ENCODE assay signal across 21 cellular contexts in genomic region chr3:48516571-48516970, GRCh38. TPM values are rescaled to one million over a fixed set of nuclear protein-coding genes. Genes with fewer than 3 reads are reported as not detected.
DNase-seq lines count a peak whose midpoint lies in the region; ATAC-seq and TF ChIP-seq lines count a peak whose summit lies in the region.
"Had no signal": no experiment of that assay in that cellular context is flagged by ENCODE, and none has a peak within 500 bp of the region (broad histone marks: within the 10 kb centered on the region; RNA-seq: fewer than 3 reads in every experiment).

No MANE protein-coding gene starts in this region.

- peaks cover 0 to 65% (median 33%) of the 10 kb centered on the region in 4 donors for H3K4me1 Mint-ChIP-seq in CD4-positive, CD25-positive, alpha-beta regulatory T cell
- H3K4me1 Mint-ChIP-seq in CD8-positive, alpha-beta memory T cell = peaks cover 57 to 68% (median 68%) of the 10 kb centered on the region in 3 donors
- peaks cover 47% of the 10 kb centered on the region for H3K4me1 Mint-ChIP-seq in activated CD8-positive, alpha-beta T cell treated with anti-CD3 and anti-CD28 coated beads for 36 hours (ENCODE audit: low read depth)
- H3K4me1 Mint-ChIP-seq: WTC11 had no signal

- POLR2A ChIA-PET in CD8-positive, alpha-beta memory T cell (lab: Charles Lee) = interaction anchor here (0.6 kb wide), 1 partner anchor 29 kb away, joined by 3 read pairs; no protein-coding TSS in a partner anchor
- POLR2A ChIA-PET in activated CD8-positive, alpha-beta T cell treated with anti-CD3 and anti-CD28 coated beads for 36 hours (lab: Charles Lee) = interaction anchor here (0.8 to 1.3 kb wide), 5 partner anchors 13 to 70 kb away, joined by 3 to 4 read pairs (median 4); partner anchors contain the start of gene ATRIP

- peaks cover 57% of the 10 kb centered on the region for H3K4me1 ChIP-seq in CD4-positive, CD25-positive, alpha-beta regulatory T cell (ENCODE audit: control insufficient read depth, insufficient read depth, low read length, poor library complexity, severe bottlenecking)
- H3K4me1 ChIP-seq in CD8-positive, alpha-beta memory T cell (ENCODE audit: insufficient read depth, low read length) = peaks cover 67% of the 10 kb centered on the region
- H3K4me1 ChIP-seq in foreskin keratinocyte (no peaks in the 10 kb centered on the region), BE2C (no peaks in the 10 kb centered on the region)
- H3K4me1 ChIP-seq: lower lobe of right lung had no signal

- H3K27me3 ChIP-seq in CD4-positive, CD25-positive, alpha-beta regulatory T cell (ENCODE audit: control insufficient read depth, insufficient read depth, low read length) = no peaks in the 10 kb centered on the region
- no peaks in the 10 kb centered on the region for H3K27me3 ChIP-seq in CD8-positive, alpha-beta memory T cell (ENCODE audit: insufficient read depth, low read length, poor library complexity, severe bottlenecking)
- H3K27me3 ChIP-seq in foreskin keratinocyte (no peaks in the 10 kb centered on the region), BE2C (no peaks in the 10 kb centered on the region)
- H3K27me3 ChIP-seq: heart right ventricle had no signal

- peaks cover 5% of the 10 kb centered on the region for H3K27me3 Mint-ChIP-seq in CD4-positive, CD25-positive, alpha-beta regulatory T cell
- H3K27me3 Mint-ChIP-seq in CD8-positive, alpha-beta memory T cell = peaks cover 0 to 1% of the 10 kb centered on the region in 2 donors
- H3K27me3 Mint-ChIP-seq in activated CD8-positive, alpha-beta T cell treated with anti-CD3 and anti-CD28 coated beads for 36 hours = no peaks in the 10 kb centered on the region
- H3K27me3 Mint-ChIP-seq: stimulated activated naive CD8-positive, alpha-beta T cell treated with anti-CD3 and anti-CD28 coated beads, Interleukin-15, Interleukin-2, amounts not matched to agents 100 ng/mL and 50 ng/mL, for 24 hours had no signal

- H3K27ac ChIP-seq in CD4-positive, CD25-positive, alpha-beta regulatory T cell (ENCODE audit: insufficient read depth, low read length, poor library complexity, severe bottlenecking) = no peak overlapping the region
- H3K27ac ChIP-seq in CD8-positive, alpha-beta memory T cell (ENCODE audit: low read depth, low read length) = no peak overlapping the region
- no peak overlapping the region for H3K27ac ChIP-seq in foreskin keratinocyte
- H3K27ac ChIP-seq: heart right ventricle, lower lobe of right lung had no signal

- no peaks in the 10 kb centered on the region for H3K36me3 ChIP-seq in CD4-positive, CD25-positive, alpha-beta regulatory T cell (ENCODE audit: control insufficient read depth, insufficient read depth, low read length)
- no peaks in the 10 kb centered on the region for H3K36me3 ChIP-seq in CD8-positive, alpha-beta memory T cell (ENCODE audit: insufficient read depth, low read length)
- H3K36me3 ChIP-seq in BE2C = no peaks in the 10 kb centered on the region

- peak overlapping the region in 3 of 4 donors; percentile 51 to 70 (median 57) for H3K4me3 Mint-ChIP-seq in CD4-positive, CD25-positive, alpha-beta regulatory T cell
- H3K4me3 Mint-ChIP-seq in CD8-positive, alpha-beta memory T cell = peak overlapping the region in 5 of 7 donors; percentile 41 to 84 (median 67)
- H3K4me3 Mint-ChIP-seq in activated CD8-positive, alpha-beta T cell treated with anti-CD3 and anti-CD28 coated beads for 36 hours = no peak overlapping the region
- H3K4me3 Mint-ChIP-seq: stimulated activated naive CD8-positive, alpha-beta T cell treated with anti-CD3 and anti-CD28 coated beads, Interleukin-15, Interleukin-2, amounts not matched to agents 100 ng/mL and 50 ng/mL, for 24 hours; WTC11 had no signal

- intact Hi-C loops in activated CD8-positive, alpha-beta T cell treated with anti-CD3 and anti-CD28 coated beads for 36 hours (cut with micrococcal nuclease) = no loop called here

- CTCF ChIA-PET in CD8-positive, alpha-beta memory T cell (lab: Charles Lee) = interaction anchor here (2.3 to 2.8 kb wide), 3 partner anchors 32 to 116 kb away, joined by 7 to 13 read pairs (median 9); no protein-coding TSS in a partner anchor
- CTCF ChIA-PET in activated CD8-positive, alpha-beta T cell treated with anti-CD3 and anti-CD28 coated beads for 36 hours (lab: Charles Lee) = interaction anchor here (0.7 to 1.3 kb wide), 3 partner anchors 33 to 116 kb away, joined by 3 read pairs; partner anchors contain the start of gene PFKFB4

- TF ChIP-seq CTCF in activated CD8-positive, alpha-beta T cell treated with anti-CD3 and anti-CD28 coated beads for 36 hours (IDR thresholded peaks at IDR 0.05) = no peak
- TF ChIP-seq CTCF in foreskin keratinocyte (conservative IDR thresholded peaks at IDR 0.05) = no peak
- TF ChIP-seq CTCF in BE2C (IDR thresholded peaks at IDR 0.05; ENCODE audit: low read depth, low read length) = no peak

- ATAC-seq in CD4-positive, CD25-positive, alpha-beta regulatory T cell (ENCODE audit: low read depth in 2 of 2) = no peak
- ATAC-seq in activated CD8-positive, alpha-beta T cell treated with anti-CD3 and anti-CD28 coated beads for 36 hours = peak; percentile 9
- ATAC-seq in foreskin keratinocyte = peak; percentile 26
- ATAC-seq in HG02798 (IDR thresholded peaks at IDR 0.05; ENCODE audit: poor library complexity, unreplicated experiment) = no peak
- ATAC-seq: GM12878, heart right ventricle, lower lobe of right lung, right cardiac atrium, WTC11 had no signal

- no peaks in the 10 kb centered on the region for H3K9me3 Mint-ChIP-seq in CD4-positive, CD25-positive, alpha-beta regulatory T cell
- H3K9me3 Mint-ChIP-seq in CD8-positive, alpha-beta memory T cell = no peaks in the 10 kb centered on the region
- H3K9me3 Mint-ChIP-seq in activated CD8-positive, alpha-beta T cell treated with anti-CD3 and anti-CD28 coated beads for 36 hours = no peaks in the 10 kb centered on the region
- H3K9me3 Mint-ChIP-seq: activated naive CD4-positive, alpha-beta T cell treated with anti-CD3 and anti-CD28 coated beads, Interleukin-2, amount 50 U/mL, for 72 hours; stimulated activated naive CD8-positive, alpha-beta T cell treated with anti-CD3 and anti-CD28 coated beads, Interleukin-15, Interleukin-2, amounts not matched to agents 100 ng/mL and 50 ng/mL, for 24 hours; WTC11 had no signal

- H3K36me3 Mint-ChIP-seq in CD4-positive, CD25-positive, alpha-beta regulatory T cell = no peaks in the 10 kb centered on the region
- no peaks in the 10 kb centered on the region for H3K36me3 Mint-ChIP-seq in CD8-positive, alpha-beta memory T cell
- H3K36me3 Mint-ChIP-seq in activated CD8-positive, alpha-beta T cell treated with anti-CD3 and anti-CD28 coated beads for 36 hours (ENCODE audit: low read depth) = no peaks in the 10 kb centered on the region

- peak in 1 of 3 donors; percentile 39 for DNase-seq in CD4-positive, CD25-positive, alpha-beta regulatory T cell
- DNase-seq in CD8-positive, alpha-beta memory T cell = no peak
- no peak for DNase-seq in activated CD8-positive, alpha-beta T cell treated with anti-CD3 and anti-CD28 coated beads for 36 hours
- DNase-seq in foreskin keratinocyte (no peak), BE2C (no peak), cortex of kidney (lab: John Stamatoyannopoulos, UW) (no peak)
- DNase-seq: activated CD8-positive, alpha-beta memory T cell treated with anti-CD3 and anti-CD28 coated beads, Interleukin-2, amount 50 U/mL, for 4 hours; DMS153; GF-D8; H7; heart right ventricle; lower lobe of right lung; NCI-H748 treated with DMSO at 0.1 percent for 48 hours; SIG-M5; trophoblast cell had no signal

- H3K9me3 ChIP-seq in CD4-positive, CD25-positive, alpha-beta regulatory T cell (ENCODE audit: control insufficient read depth in 2 of 2, low read length in 2 of 2) = no peaks in the 10 kb centered on the region
- H3K9me3 ChIP-seq in CD8-positive, alpha-beta memory T cell (ENCODE audit: low read length) = no peaks in the 10 kb centered on the region
- no peaks in the 10 kb centered on the region for H3K9me3 ChIP-seq in BE2C
- H3K9me3 ChIP-seq: heart right ventricle, lower lobe of right lung had no signal

- peak overlapping the region; percentile 20 to 66 (median 64) for H3K27ac Mint-ChIP-seq in CD4-positive, CD25-positive, alpha-beta regulatory T cell
- H3K27ac Mint-ChIP-seq in CD8-positive, alpha-beta memory T cell = peak overlapping the region in 6 of 8 donors; percentile 50 to 86 (median 71)
- H3K27ac Mint-ChIP-seq in activated CD8-positive, alpha-beta T cell treated with anti-CD3 and anti-CD28 coated beads for 36 hours = no peak overlapping the region
- H3K27ac Mint-ChIP-seq: stimulated activated naive CD8-positive, alpha-beta T cell treated with anti-CD3 and anti-CD28 coated beads, Interleukin-15, Interleukin-2, amounts not matched to agents 100 ng/mL and 50 ng/mL, for 24 hours; WTC11 had no signal

- H3K4me3 ChIP-seq in CD4-positive, CD25-positive, alpha-beta regulatory T cell (ENCODE audit: low read depth, low read length) = no peak overlapping the region
- H3K4me3 ChIP-seq in CD8-positive, alpha-beta memory T cell (ENCODE audit: low read length) = peak overlapping the region; percentile 3
- H3K4me3 ChIP-seq in BE2C (ENCODE audit: low read depth, low read length) = no peak overlapping the region
- H3K4me3 ChIP-seq: GM12878, heart right ventricle, lower lobe of right lung had no signal

RNA-seq across cellular contexts. Expression of gene SHISA5, which starts 12.6 kb away (rescaled TPM):
- 197 TPM for total RNA-seq in CD4-positive, CD25-positive, alpha-beta regulatory T cell
- polyA plus RNA-seq in CD4-positive, CD25-positive, alpha-beta regulatory T cell = 100 to 1,000 TPM; 415 to 598 (median 440) TPM
- total RNA-seq in CD8-positive, alpha-beta memory T cell = 100 to 1,000 TPM; 102 TPM
- 470 TPM for polyA plus RNA-seq in CD8-positive, alpha-beta memory T cell
- total RNA-seq in activated CD8-positive, alpha-beta T cell treated with anti-CD3 and anti-CD28 coated beads for 36 hours = 10 to 100 TPM; 65.9 to 71.4 TPM
- total RNA-seq in foreskin keratinocyte = 262 and 284 TPM in 2 replicates
- 280 TPM in 2 replicates for polyA plus RNA-seq in foreskin keratinocyte
- 124 TPM for polyA plus RNA-seq in BE2C (2012; ENCODE audit: insufficient read depth, insufficient read length, low read depth)

RNA-seq across cellular contexts. Expression of gene PFKFB4, which starts 40.0 kb away (rescaled TPM):
- 1.8 TPM for total RNA-seq in CD4-positive, CD25-positive, alpha-beta regulatory T cell
- polyA plus RNA-seq in CD4-positive, CD25-positive, alpha-beta regulatory T cell = 1 to 10 TPM in 3 of 4 donors, under 1 TPM in 1; 0.96 to 1.5 (median 1.4) TPM
- 1 to 10 TPM; 1.8 to 2.2 TPM for total RNA-seq in CD8-positive, alpha-beta memory T cell
- 1.3 TPM for polyA plus RNA-seq in CD8-positive, alpha-beta memory T cell
- total RNA-seq in activated CD8-positive, alpha-beta T cell treated with anti-CD3 and anti-CD28 coated beads for 36 hours = 10 to 100 TPM; 90.8 to 94.0 TPM
- total RNA-seq in foreskin keratinocyte = 22.9 and 53.4 TPM in 2 replicates
- 13.7 and 25.1 TPM in 2 replicates for polyA plus RNA-seq in foreskin keratinocyte
- 1.2 TPM for polyA plus RNA-seq in BE2C (2012; ENCODE audit: insufficient read depth, insufficient read length, low read depth)

RNA-seq across cellular contexts. Expression of gene UCN2, which starts 47.0 kb away (rescaled TPM):
- not detected for total RNA-seq in CD4-positive, CD25-positive, alpha-beta regulatory T cell
- not detected for polyA plus RNA-seq in CD4-positive, CD25-positive, alpha-beta regulatory T cell
- total RNA-seq in CD8-positive, alpha-beta memory T cell = not detected
- not detected for polyA plus RNA-seq in CD8-positive, alpha-beta memory T cell
- not detected for total RNA-seq in activated CD8-positive, alpha-beta T cell treated with anti-CD3 and anti-CD28 coated beads for 36 hours
- 18.8 and 35.4 TPM in 2 replicates for total RNA-seq in foreskin keratinocyte
- polyA plus RNA-seq in foreskin keratinocyte = 18.9 and 26.5 TPM in 2 replicates
- not detected for polyA plus RNA-seq in BE2C (2012; ENCODE audit: insufficient read depth, insufficient read length, low read depth)
- total RNA-seq: GM12878, right cardiac atrium, WTC11 had no signal

Comparison
In these comparisons a context has a peak if more than half of its experiments do, and no peak if none do; other contexts are left out.
1. ATAC-seq: peak in activated CD8-positive, alpha-beta T cell treated with anti-CD3 and anti-CD28 coated beads for 36 hours (single experiment) and foreskin keratinocyte (single experiment); none in CD4-positive, CD25-positive, alpha-beta regulatory T cell (0 of 2) and HG02798 (single experiment).
2. RNA of gene UCN2, which starts 47.0 kb away (total RNA-seq): 18.8 to 35.4 TPM in foreskin keratinocyte; not detected in activated CD8-positive, alpha-beta T cell treated with anti-CD3 and anti-CD28 coated beads for 36 hours, not detected in CD8-positive, alpha-beta memory T cell and not detected in CD4-positive, CD25-positive, alpha-beta regulatory T cell (single experiment); every median in the first group is over 10 times any median in the second.